10 cellular contexts compared by ENCODE assay signal in genomic region chr10:120945801-120946302, GRCh38.
DNase-seq lines count a peak whose midpoint lies in the region; ATAC-seq and TF ChIP-seq lines count a peak whose summit lies in the region.
"Had no signal": no experiment of that assay in that cellular context is flagged by ENCODE, and none has a peak within 500 bp of the region (broad histone marks: within the 10 kb centered on the region; RNA-seq: fewer than 3 reads in every experiment).

No MANE protein-coding gene starts in this region.

- peaks cover 11% of the 10 kb centered on the region for H3K79me1 ChIP-seq in trophoblast cell (ENCODE audit: low read length)

- H4K8ac ChIP-seq in trophoblast cell (ENCODE audit: low read depth, low read length), result no peak overlapping the region

- no peak overlapping the region for H2BK120ac ChIP-seq in trophoblast cell (ENCODE audit: insufficient read depth, low read length, poor library complexity)

- WGBS in trophoblast cell (ENCODE audit: extremely low coverage, insufficient coverage, insufficient read length), result no CpG with 5 or more reads among the region's 8 CpGs

- no peak for DNase-seq in Caco-2
- peak; percentile 55 for DNase-seq in amniotic epithelial cell (ENCODE audit: low read depth)
- peak; percentile 66 to 96 (median 91) for DNase-seq in head of caudate nucleus
- peak; percentile 98 for DNase-seq in pons (ENCODE audit: low spot score)
- no peak for DNase-seq in GM10266 (ENCODE audit: extremely low spot score)
- no peak for DNase-seq in trophoblast cell
- DNase-seq in NCI-H2029 treated with DMSO at 0.1 percent for 48 hours (lab: John Stamatoyannopoulos, UW), result no peak

- H3K4me1 ChIP-seq in Caco-2, result peaks cover 10% of the 10 kb centered on the region
- H3K4me1 ChIP-seq in trophoblast cell (ENCODE audit: control insufficient read depth in 1 of 2, insufficient read depth in 2 of 2, low read length in 2 of 2), result peaks cover 13 to 14% of the 10 kb centered on the region in 2 experiments

- H3K27ac Mint-ChIP-seq in Caco-2 (ENCODE audit: unreplicated experiment), result peak overlapping the region; percentile 30

- H4K12ac ChIP-seq in trophoblast cell (ENCODE audit: low read depth, low read length), result no peak overlapping the region

- no peak overlapping the region for H3K4me3 ChIP-seq in Caco-2 (ENCODE audit: low read depth, low read length)
- H3K4me3 ChIP-seq in trophoblast cell (ENCODE audit: low read depth, low read length), result no peak overlapping the region
- H3K4me3 ChIP-seq: BLaER1 treated with 17β-estradiol and CSF1 and Interleukin-3, amounts not matched to agents 10 nM and 100 nM; SK-N-MC had no signal

- no peak overlapping the region for H3K4me2 ChIP-seq in trophoblast cell (ENCODE audit: low read length)

- H3K23ac ChIP-seq in trophoblast cell (ENCODE audit: low read length), result no peak overlapping the region

- H3K27me3 ChIP-seq in Caco-2 (replicated peaks; ENCODE audit: control insufficient read depth, insufficient read depth, low read length) (no peaks in the 10 kb centered on the region), trophoblast cell (ENCODE audit: insufficient read depth, low read length) (no peaks in the 10 kb centered on the region)

- no peak overlapping the region for H2AFZ ChIP-seq in trophoblast cell (ENCODE audit: insufficient read depth, low read length, poor library complexity)

- no peak overlapping the region for H3K4me3 Mint-ChIP-seq in Caco-2 (ENCODE audit: unreplicated experiment)

- intact Hi-C loops in Caco-2 (cut with micrococcal nuclease; ENCODE audit: unreplicated experiment), result loop anchor here (10.0 kb wide), 3 partner anchors 239 to 559 kb away; no protein-coding TSS in a partner anchor
- intact Hi-C loops in head of caudate nucleus (cut with DNase I), result loop anchor here (5.0 to 10.0 kb wide), 3 partner anchors 579 to 786 kb away; partner anchors contain the start of gene FGFR2

- POLR2A ChIA-PET in Caco-2 (lab: Charles Lee), result no interaction called here

- no peaks in the 10 kb centered on the region; the same call in 1 of the 2 replicates for H3K9me3 ChIP-seq in Caco-2
- H3K9me3 ChIP-seq in trophoblast cell (ENCODE audit: insufficient read depth, low read depth, low read length), result no peaks in the 10 kb centered on the region

- H3K18ac ChIP-seq in trophoblast cell (ENCODE audit: low read length), result no peak overlapping the region

- H2BK5ac ChIP-seq in trophoblast cell (ENCODE audit: low read depth, low read length, poor library complexity), result no peak overlapping the region

- no peaks in the 10 kb centered on the region for H3K27me3 Mint-ChIP-seq in Caco-2 (ENCODE audit: insufficient read depth, unreplicated experiment)

- no peaks in the 10 kb centered on the region for H3K36me3 Mint-ChIP-seq in Caco-2 (ENCODE audit: insufficient read depth, unreplicated experiment)

- no peak overlapping the region for H3K9ac ChIP-seq in trophoblast cell (ENCODE audit: low read length)
- H3K9ac ChIP-seq: BLaER1 treated with 17β-estradiol and CSF1 and Interleukin-3, amounts not matched to agents 10 nM and 100 nM had no signal

- BruUV-seq in Caco-2 (replicated peaks; lab: Mats Ljungman, UMichigan), result no TSS peak

- H3K79me2 ChIP-seq in trophoblast cell (ENCODE audit: control insufficient read depth, insufficient read depth, low read length, poor library complexity), result no peaks in the 10 kb centered on the region

- no peaks in the 10 kb centered on the region; the same call in 1 of the 2 replicates for H3K36me3 ChIP-seq in Caco-2 (ENCODE audit: control insufficient read depth, insufficient read depth, low read length)
- H3K36me3 ChIP-seq in trophoblast cell (ENCODE audit: control insufficient read depth in 1 of 2, insufficient read depth in 2 of 2, low read length in 2 of 2), result no peaks in the 10 kb centered on the region
- H3K36me3 ChIP-seq: BLaER1 treated with 17β-estradiol and CSF1 and Interleukin-3, amounts not matched to agents 10 nM and 100 nM had no signal

- CTCF ChIA-PET in Caco-2 (lab: Charles Lee), result no interaction called here

- peaks cover 8% of the 10 kb centered on the region for H3K4me1 Mint-ChIP-seq in Caco-2 (ENCODE audit: low read depth, unreplicated experiment)

- H3K14ac ChIP-seq in trophoblast cell (ENCODE audit: low read length), result no peak overlapping the region

- no peaks in the 10 kb centered on the region for H3K9me3 Mint-ChIP-seq in Caco-2 (ENCODE audit: unreplicated experiment)

- no peak overlapping the region for H3K4ac ChIP-seq in trophoblast cell (ENCODE audit: low read depth, low read length)

- H2AK5ac ChIP-seq in trophoblast cell (ENCODE audit: low read length), result no peak overlapping the region

- TF ChIP-seq CTCF in Caco-2 (IDR thresholded peaks at IDR 0.05; ENCODE audit: insufficient read depth in 1 of 2, low read depth in 1 of 2, low read length in 1 of 2, severe bottlenecking in 1 of 2, unreplicated experiment in 1 of 2) (no peak), GM10266 (IDR thresholded peaks at IDR 0.05; ENCODE audit: control insufficient read depth, insufficient read depth, low read depth, missing control alignments) (no peak)

- H3K27ac ChIP-seq in trophoblast cell (ENCODE audit: low read depth, low read length), result no peak overlapping the region
- H3K27ac ChIP-seq: BLaER1 treated with 17β-estradiol and CSF1 and Interleukin-3, amounts not matched to agents 10 nM and 100 nM; SK-N-MC had no signal

- H2BK12ac ChIP-seq in trophoblast cell (ENCODE audit: low read length), result no peak overlapping the region

- ATAC-seq in GM21576 (IDR thresholded peaks at IDR 0.05; ENCODE audit: unreplicated experiment), result no peak

- H4K91ac ChIP-seq in trophoblast cell (ENCODE audit: low read depth, low read length), result no peak overlapping the region

Comparison
In these comparisons a context has a peak if more than half of its experiments do, and no peak if none do; other contexts are left out.
1. DNase-seq: peak in amniotic epithelial cell (single experiment), head of caudate nucleus (42 of 42) and pons (single experiment); none in Caco-2 (0 of 2), GM10266 (single experiment), trophoblast cell (0 of 2) and NCI-H2029 treated with DMSO at 0.1 percent for 48 hours (single experiment).